ENCODE assay signal across 16 cellular contexts in genomic region chr4:10158355-10158942, GRCh38. TPM values are rescaled to one million over a fixed set of nuclear protein-coding genes. Genes with fewer than 3 reads are reported as not detected.
DNase-seq lines count a peak whose midpoint lies in the region; ATAC-seq and TF ChIP-seq lines count a peak whose summit lies in the region.
"Had no signal": no experiment of that assay in that cellular context is flagged by ENCODE, and none has a peak within 500 bp of the region (broad histone marks: within the 10 kb centered on the region; RNA-seq: fewer than 3 reads in every experiment).

No MANE protein-coding gene starts in this region.

- H4K20me1 ChIP-seq in IMR-90 (ENCODE audit: insufficient read depth, low read length) (no peaks in the 10 kb centered on the region), hepatocyte (ENCODE audit: insufficient read depth, poor library complexity, severe bottlenecking) (no peaks in the 10 kb centered on the region)

- H2BK15ac ChIP-seq in IMR-90 (ENCODE audit: low read depth, low read length), result no peak overlapping the region

- H3K79me2 ChIP-seq in hepatocyte, result no peaks in the 10 kb centered on the region

- H3K27ac ChIP-seq in IMR-90 (ENCODE audit: insufficient read depth, low read length) (peak overlapping the region; percentile 68; the same call in 1 of the 2 replicates), breast epithelium (peak overlapping the region; percentile 49 to 68), hepatocyte (peak overlapping the region; percentile 90), sigmoid colon (peak overlapping the region; percentile 63 to 76 (median 72))
- H3K27ac ChIP-seq: GM23248, ovary, spleen, thyroid gland had no signal

- in situ Hi-C loops in IMR-90 (cut with MboI; ENCODE audit: low sequenced_read_pairs), result no loop called here

- H4K8ac ChIP-seq in IMR-90 (ENCODE audit: low read depth in 2 of 2, low read length in 2 of 2), result 0 out of 4 replicates have a peak overlapping the region, but pooled peaks of 1 of the 2 experiments have one; percentile 39

- H2BK120ac ChIP-seq in IMR-90 (ENCODE audit: low read depth, low read length), result no peak overlapping the region

- H3K79me1 ChIP-seq in IMR-90 (ENCODE audit: low read depth in 1 of 2, low read length in 2 of 2), result no peaks in the 10 kb centered on the region

- H2AK9ac ChIP-seq in IMR-90 (replicated peaks; ENCODE audit: low read depth, low read length, poor library complexity), result no peak overlapping the region

- H3K18ac ChIP-seq in IMR-90 (ENCODE audit: low read depth, low read length), result peak overlapping the region; percentile 46; the same call in 1 of the 2 replicates

- CTCF ChIA-PET in IMR-90 (lab: Yijun Ruan, JAX), result interaction anchor here (0.8 to 1.8 kb wide), 8 partner anchors 11 to 380 kb away, joined by 3 to 6 read pairs (median 4); no protein-coding TSS in a partner anchor

- DNase-seq in IMR-90 (peak; percentile 57), breast epithelium (ENCODE audit: low spot score in 2 of 2) (peak in 1 of 2 donors; percentile 35), hepatocyte (ENCODE audit: low spot score) (peak; percentile 22), sigmoid colon (no peak), NCI-H526 treated with DMSO at 0.1 percent for 48 hours (lab: John Stamatoyannopoulos, UW) (no peak)
- DNase-seq in activated T-helper 2 cell treated with anti-CD3 and anti-CD28 coated beads, Interferon-gamma antibody, Interleukin-2, Interleukin-4, amounts not matched to agents 10 μg/mL and 5 μg/mL and 100 μg/mL, durations not matched to agents 14 hours and 24 hours and 36 hours (ENCODE audit: low spot score), result no peak
- DNase-seq: spleen had no signal

- ATAC-seq in IMR-90 (ENCODE audit: low read depth), result peak; percentile 52
- no peak for ATAC-seq in HG02870 (IDR thresholded peaks at IDR 0.05; ENCODE audit: unreplicated experiment)
- no peak for ATAC-seq in HG02623 (IDR thresholded peaks at IDR 0.05; ENCODE audit: unreplicated experiment)

- H3K9me3 ChIP-seq in IMR-90 (ENCODE audit: control insufficient read depth, insufficient read depth, low read length) (no peaks in the 10 kb centered on the region), breast epithelium (no peaks in the 10 kb centered on the region), hepatocyte (ENCODE audit: low read depth) (no peaks in the 10 kb centered on the region), sigmoid colon (no peaks in the 10 kb centered on the region)
- H3K9me3 ChIP-seq: BE2C, ovary, spleen, thyroid gland had no signal

- no peak overlapping the region for H3K27ac Mint-ChIP-seq in activated T-helper 2 cell treated with anti-CD3 and anti-CD28 coated beads, Interferon-gamma antibody, Interleukin-2, Interleukin-4, amounts not matched to agents 10 μg/mL and 5 μg/mL and 100 μg/mL, durations not matched to agents 14 hours and 24 hours and 36 hours
- H3K27ac Mint-ChIP-seq: activated naive CD8-positive, alpha-beta T cell had no signal

- H2AK5ac ChIP-seq in IMR-90 (ENCODE audit: low read depth, low read length), result no peak overlapping the region

- TF ChIP-seq EP300 in sigmoid colon (IDR thresholded peaks at IDR 0.05), result peak in 2 of 4 donors; percentile 31 to 45

- dilution Hi-C loops in IMR-90 (cut with HindIII; ENCODE audit: low sequenced_read_pairs, unreplicated experiment), result loop anchor here (25.0 kb wide), 1 partner anchor 254 kb away; no protein-coding TSS in a partner anchor

- no peak overlapping the region; the same call in 1 of the 2 replicates for H4K5ac ChIP-seq in IMR-90 (ENCODE audit: low read depth, low read length)

- peaks cover 12% of the 10 kb centered on the region for H3K27me3 ChIP-seq in IMR-90 (ENCODE audit: control insufficient read depth, insufficient read depth, low read length)
- no peaks in the 10 kb centered on the region for H3K27me3 ChIP-seq in breast epithelium
- no peaks in the 10 kb centered on the region for H3K27me3 ChIP-seq in hepatocyte
- no peaks in the 10 kb centered on the region for H3K27me3 ChIP-seq in sigmoid colon
- H3K27me3 ChIP-seq: BE2C, ovary, thyroid gland had no signal

- peaks cover 23% of the 10 kb centered on the region for H3K4me1 Mint-ChIP-seq in activated T-helper 2 cell treated with anti-CD3 and anti-CD28 coated beads, Interferon-gamma antibody, Interleukin-2, Interleukin-4, amounts not matched to agents 10 μg/mL and 5 μg/mL and 100 μg/mL, durations not matched to agents 14 hours and 24 hours and 36 hours (ENCODE audit: low read depth)

- H3K36me3 ChIP-seq in IMR-90 (ENCODE audit: control insufficient read depth, insufficient read depth, low read length), result no peaks in the 10 kb centered on the region
- no peaks in the 10 kb centered on the region for H3K36me3 ChIP-seq in breast epithelium
- H3K36me3 ChIP-seq in hepatocyte (replicated peaks; ENCODE audit: insufficient read depth, low read depth), result no peaks in the 10 kb centered on the region
- H3K36me3 ChIP-seq in sigmoid colon, result no peaks in the 10 kb centered on the region
- H3K36me3 ChIP-seq: BE2C, ovary, spleen, thyroid gland had no signal

- no peak overlapping the region for H3K9ac ChIP-seq in IMR-90 (ENCODE audit: low read depth, low read length)
- H3K9ac ChIP-seq: GM23248 had no signal

- no peak overlapping the region for H2AFZ ChIP-seq in IMR-90 (replicated peaks; ENCODE audit: low read length, poor library complexity)
- no peak overlapping the region for H2AFZ ChIP-seq in hepatocyte
- H2AFZ ChIP-seq: GM23248 had no signal

- H3K4me2 ChIP-seq in IMR-90 (ENCODE audit: low read depth, low read length), result peak overlapping the region; percentile 51
- H3K4me2 ChIP-seq in hepatocyte, result peak overlapping the region; percentile 33

- no peak for TF ChIP-seq RAD21 in IMR-90 (IDR thresholded peaks at IDR 0.05; ENCODE audit: low read length)

- no CpG with 5 or more reads among the region's 8 CpGs for WGBS in IMR-90 (ENCODE audit: extremely low coverage in 2 of 2, insufficient read length in 1 of 2), 2 experiments
- 50% methylated on average over 8 of the region's 8 CpGs for WGBS in hepatocyte (ENCODE audit: low lambda C conversion rate, missing lambda C conversion rate)
- WGBS in sigmoid colon, 2 donors, result 11 to 36% methylated on average over 8 of the region's 8 CpGs

- H3K36me3 Mint-ChIP-seq in activated T-helper 2 cell treated with anti-CD3 and anti-CD28 coated beads, Interferon-gamma antibody, Interleukin-2, Interleukin-4, amounts not matched to agents 10 μg/mL and 5 μg/mL and 100 μg/mL, durations not matched to agents 14 hours and 24 hours and 36 hours (ENCODE audit: low read depth), result no peaks in the 10 kb centered on the region
- H3K36me3 Mint-ChIP-seq: activated naive CD8-positive, alpha-beta T cell; brain had no signal

- no peak overlapping the region for H2BK20ac ChIP-seq in IMR-90 (ENCODE audit: low read depth, low read length)

- H3K4ac ChIP-seq in IMR-90 (ENCODE audit: low read depth, low read length), result no peak overlapping the region

- POLR2A ChIA-PET in IMR-90 (lab: Charles Lee; ENCODE audit: unreplicated experiment), result interaction anchor here (0.9 kb wide), 1 partner anchor 42 kb away, joined by 3 read pairs; the partner anchor contains the start of gene WDR1

- H2BK5ac ChIP-seq in IMR-90 (ENCODE audit: low read depth, low read length, poor library complexity, severe bottlenecking), result no peak overlapping the region

- no peak overlapping the region for H4K91ac ChIP-seq in IMR-90 (ENCODE audit: insufficient read depth, low read depth, low read length)

- intact Hi-C loops in IMR-90 (cut with micrococcal nuclease), result loop anchor here (1.0 kb wide), 2 partner anchors 245 to 380 kb away; no protein-coding TSS in a partner anchor
- intact Hi-C loops in breast epithelium (cut with DNase I; ENCODE audit: low total_unique reads), result loop anchor here (10.0 kb wide), 1 partner anchor 386 kb away; no protein-coding TSS in a partner anchor
- intact Hi-C loops in sigmoid colon (cut with DNase I), result no loop called here
- intact Hi-C loops in activated T-helper 2 cell treated with anti-CD3 and anti-CD28 coated beads, Interferon-gamma antibody, Interleukin-2, Interleukin-4, amounts not matched to agents 10 μg/mL and 5 μg/mL and 100 μg/mL, durations not matched to agents 14 hours and 24 hours and 36 hours (cut with micrococcal nuclease), result loop anchor here (2.0 kb wide), 1 partner anchor 244 kb away; no protein-coding TSS in a partner anchor

- no peaks in the 10 kb centered on the region for H3K9me3 Mint-ChIP-seq in activated T-helper 2 cell treated with anti-CD3 and anti-CD28 coated beads, Interferon-gamma antibody, Interleukin-2, Interleukin-4, amounts not matched to agents 10 μg/mL and 5 μg/mL and 100 μg/mL, durations not matched to agents 14 hours and 24 hours and 36 hours
- H3K9me3 Mint-ChIP-seq: activated CD4-positive, alpha-beta T cell treated with anti-CD3 and anti-CD28 coated beads, Interleukin-2, amount 10 ng/mL, durations not matched to agents 7 days and 5 days; brain had no signal

- H3K4me3 ChIP-seq in IMR-90 (ENCODE audit: insufficient read depth, low read depth, low read length) (no peak overlapping the region), breast epithelium (peak overlapping the region in 1 of 3 donors; percentile 39), hepatocyte (no peak overlapping the region), sigmoid colon (peak overlapping the region in 2 of 4 donors; percentile 1 to 3)
- H3K4me3 ChIP-seq: GM23248, ovary, spleen, thyroid gland had no signal

- H3K4me1 ChIP-seq in IMR-90 (ENCODE audit: control insufficient read depth, insufficient read depth, low read length) (peaks cover 2% of the 10 kb centered on the region), breast epithelium (peaks cover 0 to 4% of the 10 kb centered on the region in 2 donors), hepatocyte (ENCODE audit: insufficient read depth) (peaks cover 16% of the 10 kb centered on the region), sigmoid colon (peaks cover 0 to 30% (median 20%) of the 10 kb centered on the region in 4 donors)
- H3K4me1 ChIP-seq: BE2C had no signal

- H3K14ac ChIP-seq in IMR-90 (replicated peaks; ENCODE audit: low read depth, low read length), result no peak overlapping the region

- H3K4me3 Mint-ChIP-seq in activated T-helper 2 cell treated with anti-CD3 and anti-CD28 coated beads, Interferon-gamma antibody, Interleukin-2, Interleukin-4, amounts not matched to agents 10 μg/mL and 5 μg/mL and 100 μg/mL, durations not matched to agents 14 hours and 24 hours and 36 hours (ENCODE audit: low read depth), result no peak overlapping the region
- H3K4me3 Mint-ChIP-seq: activated CD4-positive, alpha-beta T cell treated with anti-CD3 and anti-CD28 coated beads, Interleukin-2, amount 10 ng/mL, durations not matched to agents 7 days and 5 days; activated naive CD8-positive, alpha-beta T cell; brain had no signal

- no peaks in the 10 kb centered on the region for H3K9me1 ChIP-seq in IMR-90 (ENCODE audit: insufficient read depth, low read length)

- H3K27me3 Mint-ChIP-seq in activated T-helper 2 cell treated with anti-CD3 and anti-CD28 coated beads, Interferon-gamma antibody, Interleukin-2, Interleukin-4, amounts not matched to agents 10 μg/mL and 5 μg/mL and 100 μg/mL, durations not matched to agents 14 hours and 24 hours and 36 hours (ENCODE audit: low read depth), result peaks cover 5% of the 10 kb centered on the region
- H3K27me3 Mint-ChIP-seq: activated CD4-positive, alpha-beta T cell treated with anti-CD3 and anti-CD28 coated beads, Interleukin-2, amount 10 ng/mL, durations not matched to agents 7 days and 5 days; activated naive CD8-positive, alpha-beta T cell had no signal

- TF ChIP-seq POLR2A in IMR-90 (IDR thresholded peaks at IDR 0.05; ENCODE audit: low read depth, low read length) (no peak), breast epithelium (IDR thresholded peaks at IDR 0.05) (no peak), sigmoid colon (IDR thresholded peaks at IDR 0.05) (no peak)

- no peak overlapping the region for H3K23ac ChIP-seq in IMR-90 (ENCODE audit: low read depth, low read length)

- H3K9me2 ChIP-seq in hepatocyte (replicated peaks; ENCODE audit: insufficient read depth), result no peaks in the 10 kb centered on the region

- no TSS peak for BruUV-seq in IMR-90 (replicated peaks; lab: Mats Ljungman, UMichigan)

- no peak overlapping the region for H3K56ac ChIP-seq in IMR-90 (ENCODE audit: extremely low read depth, insufficient read depth, low read length)

- TF ChIP-seq CTCF in IMR-90 (conservative IDR thresholded peaks at IDR 0.05; ENCODE audit: low read depth, low read length) (no peak), breast epithelium (IDR thresholded peaks at IDR 0.05) (no peak), hepatocyte (IDR thresholded peaks at IDR 0.05; ENCODE audit: poor library complexity) (no peak), sigmoid colon (IDR thresholded peaks at IDR 0.05) (no peak)

RNA-seq across cellular contexts. Expression of gene WDR1, which starts 41.9 kb away (rescaled TPM):
- total RNA-seq in IMR-90 (2012; rRNA removed) (782 and 992 TPM in 2 replicates), breast epithelium (100 to 1,000 TPM in 2 of 3 donors, 10 to 100 TPM in 1; 93.9 to 142 (median 127) TPM), hepatocyte (169 and 176 TPM in 2 replicates), sigmoid colon (100 to 1,000 TPM; 171 to 267 (median 238) TPM)
- polyA plus RNA-seq in IMR-90 (2012; rRNA removed) (725 and 739 TPM in 2 replicates), hepatocyte (177 and 179 TPM in 2 replicates), sigmoid colon (100 to 1,000 TPM; 200 to 267 (median 247) TPM)
- polyA plus RNA-seq in IMR-90 (2012; cell fraction: cytosol; rRNA removed), result 709 and 1,014 TPM in 2 replicates
- 487 and 886 TPM in 2 replicates for polyA plus RNA-seq in IMR-90 (2012; cell fraction: nucleus; rRNA removed; ENCODE audit: low replicate concordance)
- total RNA-seq in activated T-helper 2 cell treated with anti-CD3 and anti-CD28 coated beads, Interferon-gamma antibody, Interleukin-2, Interleukin-4, amounts not matched to agents 10 μg/mL and 5 μg/mL and 100 μg/mL, durations not matched to agents 14 hours and 24 hours and 36 hours, result 387 and 398 TPM in 2 replicates

Comparison
In these comparisons a context has a peak if more than half of its experiments do, and no peak if none do; other contexts are left out.
1. DNase-seq: peak in IMR-90 (single experiment) and hepatocyte (single experiment); none in sigmoid colon (single experiment), NCI-H526 treated with DMSO at 0.1 percent for 48 hours (single experiment) and activated T-helper 2 cell treated with anti-CD3 and anti-CD28 coated beads, Interferon-gamma antibody, Interleukin-2, Interleukin-4, amounts not matched to agents 10 μg/mL and 5 μg/mL and 100 μg/mL, durations not matched to agents 14 hours and 24 hours and 36 hours (single experiment).
2. Peak in every context shown above with its lines, with median percentiles within 50 percentile points of each other: H3K27ac ChIP-seq.